27 cellular contexts compared by ENCODE assay signal in the genomic region with DNA sequence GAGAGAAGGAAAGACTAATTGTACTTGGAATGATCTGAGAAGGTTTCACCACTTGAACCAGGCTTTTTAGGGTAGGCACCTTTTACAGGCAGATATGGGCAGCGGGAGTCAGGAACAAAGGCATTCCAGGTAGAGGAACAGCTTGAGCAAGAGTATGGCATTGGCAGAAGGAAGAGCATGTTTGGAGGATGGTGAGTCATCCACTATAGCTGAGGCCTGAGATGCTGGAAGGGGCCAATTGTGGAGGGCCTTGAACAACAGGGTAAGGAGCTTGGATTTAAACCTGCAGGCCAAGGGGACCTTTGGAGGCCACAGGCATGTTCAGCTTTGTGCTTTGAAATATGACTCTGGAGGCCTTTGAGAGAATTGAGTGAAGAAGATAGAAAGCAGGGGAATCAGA. TPM values are rescaled to one million over a fixed set of nuclear protein-coding genes. Genes with fewer than 3 reads are reported as not detected.
"Had no signal": no experiment of that assay in that cellular context is flagged by ENCODE, and none has a peak within 500 bp of the region (broad histone marks: within the 10 kb centered on the region; RNA-seq: fewer than 3 reads in every experiment).

No MANE protein-coding gene starts in this region.

- H3K27me3 ChIP-seq: neural progenitor cell, ovary, right lobe of liver, sigmoid colon, stomach, thyroid gland, upper lobe of left lung, vagina had no signal

- FAIRE-seq: small intestine, urothelium cell line had no signal

- H3K27ac ChIP-seq: neural progenitor cell, ovary, parathyroid adenoma, psoas muscle, right lobe of liver, sigmoid colon, stomach, thoracic aorta, thyroid gland, tibial nerve, upper lobe of left lung, vagina had no signal

- H3K9me3 ChIP-seq: ovary, psoas muscle, right lobe of liver, sigmoid colon, stomach, thoracic aorta, thyroid gland, tibial nerve, upper lobe of left lung, vagina had no signal

- H3K4me3 ChIP-seq: neural progenitor cell, ovary, psoas muscle, right lobe of liver, sigmoid colon, stomach, thoracic aorta, thyroid gland, tibial nerve, upper lobe of left lung, vagina had no signal

- H3K4me1 ChIP-seq: neural progenitor cell, parathyroid adenoma, psoas muscle, right lobe of liver, sigmoid colon, stomach, thyroid gland, tibial nerve, upper lobe of left lung, vagina had no signal

- H3K36me3 ChIP-seq: neural progenitor cell, ovary, sigmoid colon, stomach, thoracic aorta, thyroid gland, tibial nerve, upper lobe of left lung, vagina had no signal

- DNase-seq: natural killer cell; occipital lobe; ovary; posterior cingulate gyrus; psoas muscle; right cardiac atrium; right lobe of liver; sigmoid colon; small intestine; stimulated activated CD4-positive, alpha-beta T cell treated with anti-CD3 and anti-CD28 coated beads, Interleukin-15, amount 100 ng/mL, for 24 hours; stimulated activated CD4-positive, alpha-beta T cell treated with anti-CD3 and anti-CD28 coated beads, Interleukin-2, amount 100 ng/mL, for 24 hours; stimulated activated CD4-positive, alpha-beta T cell treated with anti-CD3 and anti-CD28 coated beads, Interleukin-2, amount 100 ng/mL, for 48 hours; stimulated activated CD4-positive, alpha-beta T cell treated with anti-CD3 and anti-CD28 coated beads, Interleukin-4, amount 100 ng/mL, for 24 hours; stimulated activated naive B cell treated with anti-CD40 and anti-IgM and Interleukin-4, amounts not matched to agents 10 μg/mL and 1 μg/mL and 100 μg/mL, for 72 hours; stimulated activated naive CD4-positive, alpha-beta T cell treated with Interleukin-2 at 50 U/mL for 16 hours; stomach; thyroid gland; upper lobe of left lung had no signal

- ATAC-seq: natural killer cell; right cardiac atrium; right lobe of liver; stimulated activated effector memory CD8-positive, alpha-beta T cell treated with anti-CD3 and anti-CD28 coated beads, Interleukin-12 subunit alpha, Interleukin-12 subunit beta, amount 100 ng/mL, for 72 hours; stimulated activated naive B cell treated with anti-CD40 and anti-IgM and Interleukin-4, amounts not matched to agents 10 μg/mL and 1 μg/mL and 100 μg/mL, for 72 hours had no signal

RNA-seq across cellular contexts. Expression of gene PFKFB1, which starts 32.2 kb away (rescaled TPM):
- total RNA-seq: occipital lobe, osteoblast, skeletal muscle tissue, thoracic aorta, vagina had no signal
